ENCODE assay signal across 1 cellular context in the genomic region with DNA sequence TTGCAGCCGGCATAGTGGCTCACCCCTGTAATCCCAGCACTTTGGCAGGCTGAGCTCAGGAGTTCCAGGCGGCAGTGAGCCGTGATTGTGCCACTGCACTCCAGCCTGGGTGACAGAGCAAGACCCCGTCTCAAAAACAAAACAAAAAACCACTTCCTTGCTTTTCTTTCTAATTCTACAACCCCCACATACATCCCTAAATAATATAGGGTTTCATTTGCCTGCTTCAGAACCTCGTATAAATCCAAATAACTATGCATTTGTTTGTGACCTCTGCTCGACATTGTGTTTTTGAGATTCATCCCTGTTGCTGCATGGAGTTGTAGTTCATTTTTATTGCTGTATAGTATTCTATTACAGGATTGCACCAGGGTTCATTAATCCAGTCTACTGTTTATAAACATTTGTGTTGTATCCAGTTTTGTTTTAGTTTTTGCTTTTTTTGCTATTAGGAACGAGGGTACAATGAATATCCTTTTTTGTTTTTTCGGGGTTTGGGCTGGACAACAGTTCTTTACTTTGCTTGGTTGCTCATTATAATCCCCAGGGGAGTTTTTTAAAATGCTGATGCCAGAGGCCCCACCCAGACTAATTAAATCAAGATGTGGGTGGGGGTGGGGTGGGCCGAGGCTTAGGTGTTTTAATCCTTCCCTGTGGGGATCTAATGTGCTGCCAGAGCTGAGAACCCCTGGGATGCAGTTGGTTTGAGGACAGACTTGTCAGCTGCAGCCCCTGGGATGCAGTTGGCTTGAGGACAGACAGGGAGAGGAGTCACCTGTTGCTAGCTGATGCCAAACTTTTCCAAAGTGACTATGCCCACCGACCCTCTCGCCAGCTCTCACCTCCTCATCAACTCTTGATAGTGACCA.
TF ChIP-seq lines count a peak whose summit lies in the region.

No MANE protein-coding gene starts in this region.

TF ChIP-seq in HepG2, 621 proteins besides CTCF, POLR2A, EP300 and RAD21 (continues in another document):
- no peak for TF ChIP-seq BCLAF1 (IDR thresholded peaks at IDR 0.05)
- TF ChIP-seq ZNF839 (CRISPR knock-in tag; IDR thresholded peaks at IDR 0.05; ENCODE audit: borderline replicate concordance) = no peak
- 0 out of 2 replicates have a peak, but pooled peaks have one; percentile 8 for TF ChIP-seq ZNF761 (CRISPR knock-in tag; conservative IDR thresholded peaks at IDR 0.05)
- no peak for TF ChIP-seq YEATS2 (CRISPR knock-in tag; IDR thresholded peaks at IDR 0.05; ENCODE audit: borderline replicate concordance)
- no peak for TF ChIP-seq AGO1 (IDR thresholded peaks at IDR 0.05; ENCODE audit: low read depth, low read length, poor library complexity, severe bottlenecking)
- no peak for TF ChIP-seq ZNF460 (CRISPR knock-in tag; IDR thresholded peaks at IDR 0.05; ENCODE audit: borderline replicate concordance)
- no peak for TF ChIP-seq ZNF124 (CRISPR knock-in tag; IDR thresholded peaks at IDR 0.05)
- TF ChIP-seq ESRRA (CRISPR knock-in tag; IDR thresholded peaks at IDR 0.05; ENCODE audit: low read depth) = no peak
- TF ChIP-seq, protein P1, sequence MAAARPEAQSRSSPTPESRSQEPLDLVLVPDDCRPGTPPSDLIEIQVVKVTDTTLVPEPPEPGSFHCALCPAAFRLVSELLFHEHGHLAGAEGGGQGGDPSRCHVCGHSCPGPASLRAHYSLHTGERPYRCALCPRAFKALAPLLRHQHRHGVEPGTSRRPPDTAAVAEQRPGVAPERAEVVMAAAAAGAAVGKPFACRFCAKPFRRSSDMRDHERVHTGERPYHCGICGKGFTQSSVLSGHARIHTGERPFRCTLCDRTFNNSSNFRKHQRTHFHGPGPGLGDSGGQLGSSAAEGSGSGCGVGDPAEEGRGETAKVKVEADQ (CRISPR knock-in tag; IDR thresholded peaks at IDR 0.05; ENCODE audit: borderline replicate concordance) = no peak
- TF ChIP-seq SYNCRIP (IDR thresholded peaks at IDR 0.05; ENCODE audit: insufficient read depth, low read depth, low read length) = no peak
- TF ChIP-seq ZNF652 (CRISPR knock-in tag; IDR thresholded peaks at IDR 0.05; ENCODE audit: borderline replicate concordance, low read depth) = no peak
- TF ChIP-seq CBX2 (IDR thresholded peaks at IDR 0.05; ENCODE audit: low read depth, low read length) = peak; percentile 87
- TF ChIP-seq CBX2 (CRISPR knock-in tag; IDR thresholded peaks at IDR 0.05; ENCODE audit: low read depth) = no peak
- TF ChIP-seq HMGXB4 (CRISPR knock-in tag; IDR thresholded peaks at IDR 0.05; ENCODE audit: borderline replicate concordance in 1 of 2, low read depth in 1 of 2) = no peak
- TF ChIP-seq ARID3A (IDR thresholded peaks at IDR 0.05; ENCODE audit: low read depth, low read length) = no peak
- TF ChIP-seq ZBED4 (CRISPR knock-in tag; IDR thresholded peaks at IDR 0.05; ENCODE audit: borderline replicate concordance) = no peak
- peak; percentile 84; the same call in 1 of the 2 replicates for TF ChIP-seq RNF2 (conservative IDR thresholded peaks at IDR 0.05; ENCODE audit: low read depth)
- no peak for TF ChIP-seq ZNF513 (CRISPR knock-in tag; conservative IDR thresholded peaks at IDR 0.05)
- TF ChIP-seq ZMYM4 (CRISPR knock-in tag; IDR thresholded peaks at IDR 0.05) = no peak
- no peak for TF ChIP-seq KLF9 (CRISPR knock-in tag; IDR thresholded peaks at IDR 0.05; ENCODE audit: low read depth)
- TF ChIP-seq, protein P2, sequence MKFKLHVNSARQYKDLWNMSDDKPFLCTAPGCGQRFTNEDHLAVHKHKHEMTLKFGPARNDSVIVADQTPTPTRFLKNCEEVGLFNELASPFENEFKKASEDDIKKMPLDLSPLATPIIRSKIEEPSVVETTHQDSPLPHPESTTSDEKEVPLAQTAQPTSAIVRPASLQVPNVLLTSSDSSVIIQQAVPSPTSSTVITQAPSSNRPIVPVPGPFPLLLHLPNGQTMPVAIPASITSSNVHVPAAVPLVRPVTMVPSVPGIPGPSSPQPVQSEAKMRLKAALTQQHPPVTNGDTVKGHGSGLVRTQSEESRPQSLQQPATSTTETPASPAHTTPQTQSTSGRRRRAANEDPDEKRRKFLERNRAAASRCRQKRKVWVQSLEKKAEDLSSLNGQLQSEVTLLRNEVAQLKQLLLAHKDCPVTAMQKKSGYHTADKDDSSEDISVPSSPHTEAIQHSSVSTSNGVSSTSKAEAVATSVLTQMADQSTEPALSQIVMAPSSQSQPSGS (CRISPR knock-in tag; IDR thresholded peaks at IDR 0.05) = no peak
- no peak for TF ChIP-seq RELA (CRISPR knock-in tag; IDR thresholded peaks at IDR 0.05)
- TF ChIP-seq ZNF326 (CRISPR knock-in tag; IDR thresholded peaks at IDR 0.05; ENCODE audit: borderline replicate concordance) = no peak
- TF ChIP-seq, protein P3, sequence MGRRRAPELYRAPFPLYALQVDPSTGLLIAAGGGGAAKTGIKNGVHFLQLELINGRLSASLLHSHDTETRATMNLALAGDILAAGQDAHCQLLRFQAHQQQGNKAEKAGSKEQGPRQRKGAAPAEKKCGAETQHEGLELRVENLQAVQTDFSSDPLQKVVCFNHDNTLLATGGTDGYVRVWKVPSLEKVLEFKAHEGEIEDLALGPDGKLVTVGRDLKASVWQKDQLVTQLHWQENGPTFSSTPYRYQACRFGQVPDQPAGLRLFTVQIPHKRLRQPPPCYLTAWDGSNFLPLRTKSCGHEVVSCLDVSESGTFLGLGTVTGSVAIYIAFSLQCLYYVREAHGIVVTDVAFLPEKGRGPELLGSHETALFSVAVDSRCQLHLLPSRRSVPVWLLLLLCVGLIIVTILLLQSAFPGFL (CRISPR knock-in tag; IDR thresholded peaks at IDR 0.05) = no peak
- TF ChIP-seq AKAP8 (CRISPR knock-in tag; IDR thresholded peaks at IDR 0.05) = 0 out of 2 replicates have a peak, but pooled peaks have one; percentile 2
- no peak for TF ChIP-seq ZBTB7A (CRISPR knock-in tag; IDR thresholded peaks at IDR 0.05)
- TF ChIP-seq KAT2B (IDR thresholded peaks at IDR 0.05; ENCODE audit: borderline replicate concordance, low read depth, low read length) = no peak
- TF ChIP-seq MEIS1 (CRISPR knock-in tag; IDR thresholded peaks at IDR 0.05; ENCODE audit: borderline replicate concordance) = no peak
- TF ChIP-seq AHR (CRISPR knock-in tag; IDR thresholded peaks at IDR 0.05) = no peak
- peak; percentile 6 for TF ChIP-seq PCBP2 (optimal IDR thresholded peaks at IDR 0.05; ENCODE audit: low read depth, low read length, poor library complexity, severe bottlenecking)
- 0 out of 2 replicates have a peak, but pooled peaks have one; percentile 29 for TF ChIP-seq RFXANK (CRISPR knock-in tag; IDR thresholded peaks at IDR 0.05)
- TF ChIP-seq ZFYVE20 (CRISPR knock-in tag; IDR thresholded peaks at IDR 0.05; ENCODE audit: borderline replicate concordance, low read depth) = no peak
- TF ChIP-seq CHCHD3 (CRISPR knock-in tag; IDR thresholded peaks at IDR 0.05) = 0 out of 2 replicates have a peak, but pooled peaks have one; percentile 21
- no peak for TF ChIP-seq NFKB2 (CRISPR knock-in tag; IDR thresholded peaks at IDR 0.05; ENCODE audit: borderline replicate concordance)
- TF ChIP-seq MLXIP (CRISPR knock-in tag; IDR thresholded peaks at IDR 0.05; ENCODE audit: borderline replicate concordance) = no peak
- no peak for TF ChIP-seq SP4 (CRISPR knock-in tag; IDR thresholded peaks at IDR 0.05)
- no peak for TF ChIP-seq ZNF557 (CRISPR knock-in tag; IDR thresholded peaks at IDR 0.05)
- no peak for TF ChIP-seq ZFP90 (CRISPR knock-in tag; IDR thresholded peaks at IDR 0.05; ENCODE audit: borderline replicate concordance)
- peak; percentile 96 for TF ChIP-seq RFX5 (IDR thresholded peaks at IDR 0.05; ENCODE audit: low read depth, low read length)
